ENCODE assay signal across 2 cellular contexts in the genomic region with DNA sequence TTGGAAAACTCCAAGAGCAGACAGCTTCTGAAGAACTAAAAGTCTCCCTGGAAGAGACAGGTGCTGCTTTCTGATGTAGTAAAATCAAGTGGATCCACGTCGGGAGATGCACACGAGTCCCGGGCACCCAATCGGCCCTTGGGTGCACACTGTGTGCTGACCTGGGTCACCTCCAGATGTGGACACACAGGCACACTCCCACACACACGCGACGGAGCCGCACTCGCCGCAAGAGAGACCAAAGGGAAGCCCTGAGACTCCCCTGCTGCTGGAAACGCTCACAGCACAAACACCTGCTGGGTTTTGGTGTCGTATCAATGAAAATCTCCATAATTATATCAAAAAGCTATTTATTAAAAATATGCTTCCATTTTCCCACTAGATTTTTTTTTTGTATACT.
TF ChIP-seq lines count a peak whose summit lies in the region.

No MANE protein-coding gene starts in this region.

TF ChIP-seq in A549, 52 proteins besides CTCF, POLR2A, EP300 and RAD21:
- TF ChIP-seq KDM5A (IDR thresholded peaks at IDR 0.05) (no peak), NR3C1 (IDR thresholded peaks at IDR 0.05) (no peak), FOSL2 (IDR thresholded peaks at IDR 0.05) (no peak), FOSL2 (CRISPR knock-in tag; IDR thresholded peaks at IDR 0.05) (no peak), FOXS1 (CRISPR knock-in tag; IDR thresholded peaks at IDR 0.05) (no peak), BHLHE40 (IDR thresholded peaks at IDR 0.05; ENCODE audit: low read depth, low read length) (no peak), PHF8 (IDR thresholded peaks at IDR 0.05; ENCODE audit: borderline replicate concordance, low read depth) (no peak), ATOH8 (CRISPR knock-in tag; IDR thresholded peaks at IDR 0.05; ENCODE audit: low read depth) (no peak), NFE2L2 (conservative IDR thresholded peaks at IDR 0.05; ENCODE audit: low read length) (no peak)

TF ChIP-seq in H1, 55 proteins besides CTCF, POLR2A, EP300 and RAD21:
- TF ChIP-seq SIX5 (IDR thresholded peaks at IDR 0.05; ENCODE audit: low read depth, low read length) (no peak), POLR2AphosphoS5 (IDR thresholded peaks at IDR 0.05; ENCODE audit: low read depth, low read length) (0 out of 2 replicates have a peak, but pooled peaks have one; percentile 33), NANOG (IDR thresholded peaks at IDR 0.05; ENCODE audit: insufficient read depth, low read depth, low read length, poor library complexity, severe bottlenecking) (no peak), CEBPB (IDR thresholded peaks at IDR 0.05; ENCODE audit: low read depth, low read length) (no peak)
- TF ChIP-seq, protein P1, sequence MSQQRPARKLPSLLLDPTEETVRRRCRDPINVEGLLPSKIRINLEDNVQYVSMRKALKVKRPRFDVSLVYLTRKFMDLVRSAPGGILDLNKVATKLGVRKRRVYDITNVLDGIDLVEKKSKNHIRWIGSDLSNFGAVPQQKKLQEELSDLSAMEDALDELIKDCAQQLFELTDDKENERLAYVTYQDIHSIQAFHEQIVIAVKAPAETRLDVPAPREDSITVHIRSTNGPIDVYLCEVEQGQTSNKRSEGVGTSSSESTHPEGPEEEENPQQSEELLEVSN (IDR thresholded peaks at IDR 0.05) = no peak
TF ChIP-seq in H1: peak in this region for 1.
